ENCODE assay signal across 25 cellular contexts in genomic region chr11:47403135-47403534, GRCh38. TPM values are rescaled to one million over a fixed set of nuclear protein-coding genes. Genes with fewer than 3 reads are reported as not detected.
A peak's percentile ranks its signal among the peaks of the same experiment; 100 is the strongest.
DNase-seq lines count a peak whose midpoint lies in the region; ATAC-seq, FAIRE-seq and TF ChIP-seq lines count a peak whose summit lies in the region.
"Had no signal": no experiment of that assay in that cellular context is flagged by ENCODE, and none has a peak within 500 bp of the region (broad histone marks: within the 10 kb centered on the region; RNA-seq: fewer than 3 reads in every experiment).

No MANE protein-coding gene starts in this region.

- peaks cover 27% of the 10 kb centered on the region for H3K4me1 ChIP-seq in CD4-positive, CD25-positive, alpha-beta regulatory T cell (ENCODE audit: control insufficient read depth, insufficient read depth, low read length, poor library complexity, severe bottlenecking)
- peaks cover 60% of the 10 kb centered on the region for H3K4me1 ChIP-seq in Loucy (ENCODE audit: insufficient read depth, low read length, poor library complexity, severe bottlenecking)
- peaks cover 8 to 23% (median 13%) of the 10 kb centered on the region in 4 experiments for H3K4me1 ChIP-seq in H1 (replicated peaks in 1 of 4; ENCODE audit: control insufficient read depth in 3 of 4, insufficient read depth in 4 of 4, low read length in 3 of 4)
- H3K4me1 ChIP-seq in neutrophil (ENCODE audit: control insufficient read depth in 1 of 2, insufficient read depth in 1 of 2, low read depth in 1 of 2, low read length in 1 of 2) = peaks cover 77 to 84% of the 10 kb centered on the region in 2 experiments
- peaks cover 8% of the 10 kb centered on the region for H3K4me1 ChIP-seq in PC-3 (ENCODE audit: insufficient read depth, low read length)

- H3K27ac Mint-ChIP-seq in CD4-positive, CD25-positive, alpha-beta regulatory T cell = peak overlapping the region in 2 of 3 donors; percentile 53 to 93
- H3K27ac Mint-ChIP-seq: activated CD8-positive, alpha-beta T cell treated with anti-CD3 and anti-CD28 coated beads, Interleukin-2, amount 10 ng/mL, durations not matched to agents 7 days and 5 days had no signal

- no peak for ATAC-seq in CD4-positive, CD25-positive, alpha-beta regulatory T cell (ENCODE audit: low read depth in 2 of 2)
- ATAC-seq in PC-3 (no peak), GM21390 (IDR thresholded peaks at IDR 0.05; ENCODE audit: unreplicated experiment) (no peak), HG02798 (IDR thresholded peaks at IDR 0.05; ENCODE audit: poor library complexity, unreplicated experiment) (no peak)
- ATAC-seq: activated CD8-positive, alpha-beta T cell treated with anti-CD3 and anti-CD28 coated beads, Interleukin-2, amount 10 ng/mL, durations not matched to agents 7 days and 5 days; heart left ventricle; stimulated activated naive CD8-positive, alpha-beta T cell treated with anti-CD3 and anti-CD28 coated beads, Interleukin-15, Interleukin-2, amounts not matched to agents 100 U/mL and 50 U/mL, for 24 hours had no signal

- no peak for TF ChIP-seq EP300 in H1 (IDR thresholded peaks at IDR 0.05; ENCODE audit: borderline replicate concordance in 1 of 2, low read depth in 2 of 2, low read length in 2 of 2)

- H3K56ac ChIP-seq in H1 (replicated peaks; ENCODE audit: insufficient read length, low read depth, low read length) = no peak overlapping the region

- no peaks in the 10 kb centered on the region for H3K9me3 Mint-ChIP-seq in CD4-positive, CD25-positive, alpha-beta regulatory T cell
- H3K9me3 Mint-ChIP-seq: CD8-positive, alpha-beta memory T cell had no signal

- H4K20me1 ChIP-seq in Loucy (ENCODE audit: insufficient read depth, low read length, poor library complexity, severe bottlenecking) (no peaks in the 10 kb centered on the region), H1 (replicated peaks in 1 of 2; ENCODE audit: control insufficient read depth in 1 of 2, insufficient read depth in 2 of 2, low read length in 2 of 2) (no peaks in the 10 kb centered on the region), PC-3 (ENCODE audit: low read length) (no peaks in the 10 kb centered on the region)

- peak overlapping the region in 2 of 4 donors; percentile 60 to 76 for H3K4me3 Mint-ChIP-seq in CD4-positive, CD25-positive, alpha-beta regulatory T cell
- H3K4me3 Mint-ChIP-seq: activated CD8-positive, alpha-beta T cell treated with anti-CD3 and anti-CD28 coated beads, Interleukin-2, amount 10 ng/mL, durations not matched to agents 7 days and 5 days had no signal

- H3K27me3 Mint-ChIP-seq in CD4-positive, CD25-positive, alpha-beta regulatory T cell = no peaks in the 10 kb centered on the region
- H3K27me3 Mint-ChIP-seq: CD8-positive, alpha-beta memory T cell had no signal

- no peak overlapping the region for H2BK15ac ChIP-seq in H1 (ENCODE audit: low read length)

- no peaks in the 10 kb centered on the region for H3K36me3 Mint-ChIP-seq in CD4-positive, CD25-positive, alpha-beta regulatory T cell

- WGBS in H1 (ENCODE audit: extremely low coverage in 1 of 2, insufficient coverage in 1 of 2, insufficient read length in 1 of 2, insufficient replicate concordance in 2 of 2, low coverage in 1 of 2, low lambda C conversion rate in 2 of 2, missing lambda C conversion rate in 1 of 2), 2 experiments = 85% methylated on average over 4 of the region's 4 CpGs; no CpG with 5 or more reads in 1 of the 2 experiments

- H3K4me1 Mint-ChIP-seq in CD4-positive, CD25-positive, alpha-beta regulatory T cell = peaks cover 0 to 41% (median 17%) of the 10 kb centered on the region in 4 donors

- no peak overlapping the region for H3K27ac ChIP-seq in CD4-positive, CD25-positive, alpha-beta regulatory T cell (ENCODE audit: insufficient read depth, low read length, poor library complexity, severe bottlenecking)
- H3K27ac ChIP-seq in H1 (ENCODE audit: low read depth, low read length) = no peak overlapping the region
- peak overlapping the region; percentile 67 for H3K27ac ChIP-seq in neutrophil
- no peak overlapping the region for H3K27ac ChIP-seq in PC-3 (ENCODE audit: low read length)
- H3K27ac ChIP-seq: heart left ventricle, right atrium auricular region, thyroid gland had no signal

- no peaks in the 10 kb centered on the region for H3K79me1 ChIP-seq in H1 (ENCODE audit: low read depth, low read length)

- H4K8ac ChIP-seq in H1 (ENCODE audit: extremely low read depth, insufficient read depth, low read length) = peak overlapping the region; percentile 58; the same call in 1 of the 2 replicates

- no peaks in the 10 kb centered on the region for H3K9me2 ChIP-seq in Loucy (replicated peaks; ENCODE audit: low read depth, low read length)
- H3K9me2 ChIP-seq in PC-3 (replicated peaks; ENCODE audit: low read length) = no peaks in the 10 kb centered on the region

- TF ChIP-seq POLR2A in H1 (IDR thresholded peaks at IDR 0.05; ENCODE audit: control extremely low read depth in 1 of 2, low read depth in 2 of 2, low read length in 2 of 2) = no peak

- H3F3A ChIP-seq in Loucy (ENCODE audit: low read depth) = peaks cover 5% of the 10 kb centered on the region
- H3F3A ChIP-seq in PC-3 (ENCODE audit: low read length, unreplicated experiment) = no peaks in the 10 kb centered on the region

- H4K91ac ChIP-seq in H1 (replicated peaks; ENCODE audit: insufficient read length, low read length) = no peak overlapping the region

- peaks cover 11% of the 10 kb centered on the region; the same call in 1 of the 2 replicates for H3K23me2 ChIP-seq in H1 (ENCODE audit: low read depth, low read length)

- TF ChIP-seq CTCF in Loucy (conservative IDR thresholded peaks at IDR 0.05; ENCODE audit: low read length) (no peak), H1 (IDR thresholded peaks at IDR 0.05; ENCODE audit: control extremely low read depth in 1 of 3, insufficient read depth in 1 of 3, low read depth in 1 of 3, low read length in 3 of 3) (no peak), neutrophil (IDR thresholded peaks at IDR 0.05) (no peak), PC-3 (conservative IDR thresholded peaks at IDR 0.05; ENCODE audit: low read depth, low read length) (no peak)

- H2BK120ac ChIP-seq in H1 (replicated peaks; ENCODE audit: low read depth, low read length) = no peak overlapping the region

- H3K27me3 ChIP-seq in CD4-positive, CD25-positive, alpha-beta regulatory T cell (ENCODE audit: control insufficient read depth, insufficient read depth, low read length) = no peaks in the 10 kb centered on the region
- H3K27me3 ChIP-seq in Loucy (ENCODE audit: insufficient read depth, low read length, poor library complexity, severe bottlenecking) (no peaks in the 10 kb centered on the region), H1 (replicated peaks in 1 of 4; ENCODE audit: control insufficient read depth in 3 of 4, extremely low read depth in 1 of 4, insufficient read depth in 3 of 4, low read length in 3 of 4) (no peaks in the 10 kb centered on the region), neutrophil (no peaks in the 10 kb centered on the region), PC-3 (ENCODE audit: low read length) (no peaks in the 10 kb centered on the region)
- H3K27me3 ChIP-seq: heart left ventricle, right atrium auricular region, thyroid gland had no signal

- CTCF ChIA-PET in H1 (lab: Charles Lee; ENCODE audit: partially characterized antibody) (interaction anchor here (0.7 to 6.9 kb wide), 4 partner anchors 10 to 170 kb away, joined by 3 to 44 read pairs (median 5); no protein-coding TSS in a partner anchor), PC-3 (lab: Charles Lee) (no interaction called here)

- no peak overlapping the region for H4K5ac ChIP-seq in H1 (ENCODE audit: insufficient read length, low read depth, low read length)

- BruUV-seq in PC-3 (replicated peaks; lab: Mats Ljungman, UMichigan) = no TSS peak

- no peak overlapping the region for H2BK5ac ChIP-seq in H1 (ENCODE audit: low read depth, low read length)

- H3K4me2 ChIP-seq in Loucy (ENCODE audit: low read depth, low read length, poor library complexity, severe bottlenecking) = no peak overlapping the region
- H3K4me2 ChIP-seq in H1 (ENCODE audit: insufficient read depth in 1 of 2, low read depth in 2 of 2, low read length in 2 of 2) = no peak overlapping the region
- H3K4me2 ChIP-seq in PC-3 (ENCODE audit: low read length) = no peak overlapping the region

- no peak overlapping the region for H2BK20ac ChIP-seq in H1 (ENCODE audit: low read length)

- DNase-seq in CD4-positive, CD25-positive, alpha-beta regulatory T cell = no peak
- DNase-seq in H1 (ENCODE audit: low read depth in 1 of 2, low spot score in 2 of 2) (no peak), PC-3 (no peak)
- DNase-seq: activated CD4-positive, CD25-positive, alpha-beta regulatory T cell treated with anti-CD3 and anti-CD28 coated beads, Interleukin-2, amount 50 U/mL, for 72 hours; activated CD8-positive, alpha-beta T cell treated with anti-CD3 and anti-CD28 coated beads, Interleukin-2, amount 10 ng/mL, durations not matched to agents 7 days and 5 days; CD8-positive, alpha-beta memory T cell; effector CD8-positive, alpha-beta T cell; foreskin fibroblast; NCI-H1105 treated with DMSO at 0.1 percent for 48 hours; NCI-H2081; NCI-H345; NCI-H774; stimulated activated CD4-positive, alpha-beta T cell treated with anti-CD3 and anti-CD28 coated beads, Interleukin-4, amount 100 ng/mL, for 24 hours; stimulated activated naive CD8-positive, alpha-beta T cell treated with anti-CD3 and anti-CD28 coated beads, Interleukin-15, Interleukin-2, amounts not matched to agents 100 U/mL and 50 U/mL, for 24 hours; SW 1271; thyroid gland had no signal

- H3K9me3 ChIP-seq in CD4-positive, CD25-positive, alpha-beta regulatory T cell (ENCODE audit: control insufficient read depth in 2 of 2, low read length in 2 of 2) = no peaks in the 10 kb centered on the region
- H3K9me3 ChIP-seq in Loucy (ENCODE audit: insufficient read depth, low read depth, low read length) (no peaks in the 10 kb centered on the region), H1 (ENCODE audit: insufficient read depth in 2 of 2, low read depth in 1 of 2, low read length in 1 of 2) (no peaks in the 10 kb centered on the region), neutrophil (no peaks in the 10 kb centered on the region), PC-3 (ENCODE audit: low read length) (no peaks in the 10 kb centered on the region)
- H3K9me3 ChIP-seq: heart left ventricle, right atrium auricular region, thyroid gland had no signal

- no peak overlapping the region for H3K4ac ChIP-seq in H1 (replicated peaks; ENCODE audit: insufficient read length, low read depth, low read length)

- intact Hi-C loops in PC-3 (cut with micrococcal nuclease) = no loop called here

- POLR2A ChIA-PET in H1 (lab: Charles Lee; ENCODE audit: partially characterized antibody) = interaction anchor here (1.2 to 1.6 kb wide), 2 partner anchors 9 to 24 kb away, joined by 3 to 4 read pairs; partner anchors contain the start of gene SPI1
- POLR2A ChIA-PET in PC-3 (lab: Charles Lee; ENCODE audit: unreplicated experiment) = interaction anchor here (0.6 kb wide), 1 partner anchor 740 kb away, joined by 6 read pairs; no protein-coding TSS in a partner anchor

- H2BK12ac ChIP-seq in H1 (ENCODE audit: low read depth, low read length) = 0 out of 2 replicates have a peak overlapping the region, but pooled peaks have one; percentile 0

- no peak overlapping the region; the same call in 1 of the 2 replicates for H3K18ac ChIP-seq in H1 (ENCODE audit: extremely low read depth, low read length)

- peaks cover 6% of the 10 kb centered on the region; the same call in 1 of the 2 replicates for H3K79me2 ChIP-seq in Loucy (ENCODE audit: insufficient read depth, low read length)
- no peaks in the 10 kb centered on the region for H3K79me2 ChIP-seq in H1 (ENCODE audit: control insufficient read depth in 1 of 2, insufficient read depth in 2 of 2, low read length in 2 of 2)
- no peaks in the 10 kb centered on the region for H3K79me2 ChIP-seq in PC-3 (ENCODE audit: low read length)

- H3K36me3 ChIP-seq in CD4-positive, CD25-positive, alpha-beta regulatory T cell (ENCODE audit: control insufficient read depth, insufficient read depth, low read length) = no peaks in the 10 kb centered on the region
- no peaks in the 10 kb centered on the region for H3K36me3 ChIP-seq in Loucy (ENCODE audit: insufficient read depth, low read length)
- no peaks in the 10 kb centered on the region for H3K36me3 ChIP-seq in H1 (ENCODE audit: control insufficient read depth in 2 of 4, insufficient read depth in 4 of 4, low read length in 3 of 4)
- H3K36me3 ChIP-seq in neutrophil = no peaks in the 10 kb centered on the region
- no peaks in the 10 kb centered on the region for H3K36me3 ChIP-seq in PC-3 (ENCODE audit: low read depth, low read length)
- H3K36me3 ChIP-seq: heart left ventricle, right atrium auricular region, thyroid gland had no signal

- no peak for TF ChIP-seq RAD21 in H1 (IDR thresholded peaks at IDR 0.05 in 1 of 2, conservative IDR thresholded peaks at IDR 0.05 in 1 of 2; ENCODE audit: low read depth in 2 of 2, low read length in 2 of 2)

- no peak overlapping the region for H3K23ac ChIP-seq in H1 (ENCODE audit: insufficient read length)

- H2AK5ac ChIP-seq in H1 (ENCODE audit: low read depth, low read length) = no peak overlapping the region

- no peak overlapping the region for H3K4me3 ChIP-seq in CD4-positive, CD25-positive, alpha-beta regulatory T cell (ENCODE audit: low read depth, low read length)
- H3K4me3 ChIP-seq in Loucy (ENCODE audit: low read length, poor library complexity, severe bottlenecking) (no peak overlapping the region), H1 (ENCODE audit: extremely low read depth in 1 of 4, insufficient read depth in 2 of 4, low read depth in 3 of 4, low read length in 4 of 4) (no peak overlapping the region), neutrophil (ENCODE audit: low read depth in 1 of 2, low read length in 1 of 2) (no peak overlapping the region), PC-3 (ENCODE audit: low read length) (no peak overlapping the region)
- H3K4me3 ChIP-seq: heart left ventricle, right atrium auricular region, thyroid gland had no signal

- no peak overlapping the region for H3K14ac ChIP-seq in H1 (ENCODE audit: insufficient read length)

- FAIRE-seq in H1 (lab: Jason Lieb, UNC) = no peak
- FAIRE-seq: GM19239 had no signal

- H2AFZ ChIP-seq in Loucy (ENCODE audit: low read length) (peak overlapping the region; percentile 19; the same call in 1 of the 2 replicates), H1 (ENCODE audit: low read length) (0 out of 2 replicates have a peak overlapping the region, but pooled peaks have one; percentile 34), PC-3 (ENCODE audit: low read length) (no peak overlapping the region)

- H3K9ac ChIP-seq in Loucy (ENCODE audit: low read depth, low read length, poor library complexity, severe bottlenecking) (peak overlapping the region; percentile 34), H1 (replicated peaks in 1 of 4; ENCODE audit: extremely low read depth in 1 of 4, low read depth in 3 of 4, low read length in 3 of 4) (no peak overlapping the region), PC-3 (ENCODE audit: low read length) (no peak overlapping the region)

RNA-seq across cellular contexts. Expression of gene SLC39A13, which starts 5.3 kb away (rescaled TPM):
- total RNA-seq in CD4-positive, CD25-positive, alpha-beta regulatory T cell = 30.4 TPM
- 10 to 100 TPM; 21.9 to 32.8 (median 23.3) TPM for polyA plus RNA-seq in CD4-positive, CD25-positive, alpha-beta regulatory T cell
- 20.9 and 23.2 TPM in 2 replicates for total RNA-seq in H1 (2021; fragmentation: NEBNext Ultra II Directional; extraction: Animal tissue kit (Norgen Biotek cat#: 25700))
- 30.0 and 42.9 TPM in 2 replicates for polyA plus RNA-seq in H1 (2011; rRNA removed)
- polyA plus RNA-seq in H1 (2011; cell fraction: cytosol; rRNA removed) = 37.3 TPM
- polyA plus RNA-seq in H1 (2011; cell fraction: nucleus; rRNA removed) = 134 TPM
- 14.8 to 28.7 TPM (median 25.1 TPM) in 4 replicates for polyA plus RNA-seq in H1 (2012, experiment 1 of 2)
- polyA plus RNA-seq in H1 (2012, experiment 2 of 2) = 18.9 TPM
- polyA plus RNA-seq in H1 (2013, experiment 1 of 2) = 19.5 TPM
- 19.1 TPM for polyA plus RNA-seq in H1 (2013, experiment 2 of 2)
- polyA minus RNA-seq in H1 (2011; rRNA and poly(A)+ RNA removed) = 8.9 and 9.6 TPM in 2 replicates
- 10.0 TPM for polyA minus RNA-seq in H1 (2011; cell fraction: cytosol; rRNA and poly(A)+ RNA removed)
- polyA minus RNA-seq in H1 (2011; cell fraction: nucleus; rRNA and poly(A)+ RNA removed) = 20.5 TPM
- total RNA-seq in PC-3 (2014; rRNA removed) = 29.4 and 32.5 TPM in 2 replicates

RNA-seq across cellular contexts. Expression of gene PSMC3, which starts 23.1 kb away (rescaled TPM):
- 58.9 TPM for total RNA-seq in CD4-positive, CD25-positive, alpha-beta regulatory T cell
- 100 to 1,000 TPM; 102 to 153 (median 120) TPM for polyA plus RNA-seq in CD4-positive, CD25-positive, alpha-beta regulatory T cell
- total RNA-seq in H1 (2021; fragmentation: NEBNext Ultra II Directional; extraction: Animal tissue kit (Norgen Biotek cat#: 25700)) = 159 and 160 TPM in 2 replicates
- 105 and 114 TPM in 2 replicates for polyA plus RNA-seq in H1 (2011; rRNA removed)
- 201 TPM for polyA plus RNA-seq in H1 (2011; cell fraction: cytosol; rRNA removed)
- polyA plus RNA-seq in H1 (2011; cell fraction: nucleus; rRNA removed) = 110 TPM
- 209 to 226 TPM (median 211 TPM) in 4 replicates for polyA plus RNA-seq in H1 (2012, experiment 1 of 2)
- 124 TPM for polyA plus RNA-seq in H1 (2012, experiment 2 of 2)
- 82.6 TPM for polyA plus RNA-seq in H1 (2013, experiment 1 of 2)
- 81.6 TPM for polyA plus RNA-seq in H1 (2013, experiment 2 of 2)
- polyA minus RNA-seq in H1 (2011; rRNA and poly(A)+ RNA removed) = 94.5 and 111 TPM in 2 replicates
- polyA minus RNA-seq in H1 (2011; cell fraction: cytosol; rRNA and poly(A)+ RNA removed) = 65.4 TPM
- polyA minus RNA-seq in H1 (2011; cell fraction: nucleus; rRNA and poly(A)+ RNA removed) = 50.5 TPM
- 275 and 314 TPM in 2 replicates for total RNA-seq in PC-3 (2014; rRNA removed)

RNA-seq across cellular contexts. Expression of gene SPI1, which starts 24.8 kb away (rescaled TPM):
- 0.57 TPM for total RNA-seq in CD4-positive, CD25-positive, alpha-beta regulatory T cell
- under 1 TPM in 2 of 4 donors, not detected in 2; 0.13 to 0.41 TPM for polyA plus RNA-seq in CD4-positive, CD25-positive, alpha-beta regulatory T cell
- not detected in 2 replicates for total RNA-seq in H1 (2021; fragmentation: NEBNext Ultra II Directional; extraction: Animal tissue kit (Norgen Biotek cat#: 25700))
- 0.12 and 0.28 TPM in 2 replicates for polyA plus RNA-seq in H1 (2011; rRNA removed)
- polyA plus RNA-seq in H1 (2011; cell fraction: cytosol; rRNA removed) = 0.23 TPM
- polyA plus RNA-seq in H1 (2011; cell fraction: nucleus; rRNA removed) = 0.27 TPM
- polyA plus RNA-seq in H1 (2012, experiment 1 of 2) = 0.20 to 0.33 TPM in 2 of 4 replicates, not detected in the others
- polyA plus RNA-seq in H1 (2012, experiment 2 of 2) = 0.21 TPM
- 0.14 TPM for polyA plus RNA-seq in H1 (2013, experiment 1 of 2)
- polyA plus RNA-seq in H1 (2013, experiment 2 of 2) = 0.20 TPM
- 0.60 TPM in 1 of 2 replicates, not detected in the other for polyA minus RNA-seq in H1 (2011; rRNA and poly(A)+ RNA removed)
- not detected for polyA minus RNA-seq in H1 (2011; cell fraction: cytosol; rRNA and poly(A)+ RNA removed)
- not detected for polyA minus RNA-seq in H1 (2011; cell fraction: nucleus; rRNA and poly(A)+ RNA removed)
- total RNA-seq in PC-3 (2014; rRNA removed) = 0.22 TPM in 1 of 2 replicates, not detected in the other
- total RNA-seq: activated CD8-positive, alpha-beta T cell treated with anti-CD3 and anti-CD28 coated beads, Interleukin-2, amount 10 ng/mL, durations not matched to agents 7 days and 5 days; lung microvascular endothelial cell; osteocyte had no signal
- polyA plus RNA-seq: CD8-positive, alpha-beta memory T cell had no signal

RNA-seq across cellular contexts. Expression of gene RAPSN, which starts 45.8 kb away (rescaled TPM):
- 1.7 TPM for total RNA-seq in CD4-positive, CD25-positive, alpha-beta regulatory T cell
- polyA plus RNA-seq in CD4-positive, CD25-positive, alpha-beta regulatory T cell = not detected
- total RNA-seq in H1 (2021; fragmentation: NEBNext Ultra II Directional; extraction: Animal tissue kit (Norgen Biotek cat#: 25700)) = 0.34 TPM in 1 of 2 replicates, not detected in the other
- 0.05 and 0.06 TPM in 2 replicates for polyA plus RNA-seq in H1 (2011; rRNA removed)
- 0.05 TPM for polyA plus RNA-seq in H1 (2011; cell fraction: cytosol; rRNA removed)
- 0.54 TPM for polyA plus RNA-seq in H1 (2011; cell fraction: nucleus; rRNA removed)
- 0.11 TPM in 1 of 4 replicates, not detected in the others for polyA plus RNA-seq in H1 (2012, experiment 1 of 2)
- not detected for polyA plus RNA-seq in H1 (2012, experiment 2 of 2)
- 0.71 TPM for polyA plus RNA-seq in H1 (2013, experiment 1 of 2)
- 0.29 TPM for polyA plus RNA-seq in H1 (2013, experiment 2 of 2)
- not detected in 2 replicates for polyA minus RNA-seq in H1 (2011; rRNA and poly(A)+ RNA removed)
- not detected for polyA minus RNA-seq in H1 (2011; cell fraction: cytosol; rRNA and poly(A)+ RNA removed)
- 0.60 TPM for polyA minus RNA-seq in H1 (2011; cell fraction: nucleus; rRNA and poly(A)+ RNA removed)
- total RNA-seq in PC-3 (2014; rRNA removed) = 0.23 TPM in 1 of 2 replicates, not detected in the other
- total RNA-seq: right atrium auricular region had no signal
- polyA plus RNA-seq: CD8-positive, alpha-beta memory T cell had no signal

RNA-seq across cellular contexts. Expression of gene MYBPC3, which starts 50.6 kb away (rescaled TPM):
- not detected for total RNA-seq in CD4-positive, CD25-positive, alpha-beta regulatory T cell
- polyA plus RNA-seq in CD4-positive, CD25-positive, alpha-beta regulatory T cell = not detected
- total RNA-seq in H1 (2021; fragmentation: NEBNext Ultra II Directional; extraction: Animal tissue kit (Norgen Biotek cat#: 25700)) = not detected in 2 replicates
- 0.02 and 0.05 TPM in 2 replicates for polyA plus RNA-seq in H1 (2011; rRNA removed)
- polyA plus RNA-seq in H1 (2011; cell fraction: cytosol; rRNA removed) = 0.03 TPM
- polyA plus RNA-seq in H1 (2011; cell fraction: nucleus; rRNA removed) = 0.19 TPM
- polyA plus RNA-seq in H1 (2012, experiment 1 of 2) = 0.04 to 0.05 TPM in 2 of 4 replicates, not detected in the others
- not detected for polyA plus RNA-seq in H1 (2012, experiment 2 of 2)
- polyA plus RNA-seq in H1 (2013, experiment 1 of 2) = 0.02 TPM
- polyA plus RNA-seq in H1 (2013, experiment 2 of 2) = under 0.01 TPM
- 0.07 TPM in 1 of 2 replicates, not detected in the other for polyA minus RNA-seq in H1 (2011; rRNA and poly(A)+ RNA removed)
- not detected for polyA minus RNA-seq in H1 (2011; cell fraction: cytosol; rRNA and poly(A)+ RNA removed)
- polyA minus RNA-seq in H1 (2011; cell fraction: nucleus; rRNA and poly(A)+ RNA removed) = not detected
- not detected in 2 replicates for total RNA-seq in PC-3 (2014; rRNA removed)
- total RNA-seq: activated CD8-positive, alpha-beta T cell treated with anti-CD3 and anti-CD28 coated beads, Interleukin-2, amount 10 ng/mL, durations not matched to agents 7 days and 5 days; CD8-positive, alpha-beta memory T cell; lung microvascular endothelial cell; osteocyte; thyroid gland had no signal
- polyA plus RNA-seq: CD8-positive, alpha-beta memory T cell had no signal
